In the genomic region with DNA sequence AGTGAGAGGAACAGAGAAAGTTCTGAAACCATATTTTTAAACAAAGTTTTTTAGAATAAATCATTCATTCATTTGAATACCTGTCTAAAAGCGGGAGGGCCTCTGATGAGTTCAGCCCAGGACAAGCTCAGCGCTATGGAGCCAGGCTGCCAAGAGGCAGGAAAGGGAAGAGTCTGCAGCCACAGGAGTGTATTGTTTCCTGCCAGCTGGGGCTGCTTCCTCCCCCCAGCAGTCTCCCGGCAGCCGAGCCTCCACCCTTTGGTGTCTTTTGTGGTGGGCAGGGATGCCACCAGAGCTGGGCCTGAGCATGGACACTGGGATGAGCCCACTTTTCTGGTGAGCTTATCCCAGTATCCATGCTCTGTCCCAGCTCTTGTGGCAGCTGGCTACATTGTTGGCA, we compare ENCODE assay signal across 17 cellular contexts.
"Had no signal": no experiment of that assay in that cellular context is flagged by ENCODE, and none has a peak within 500 bp of the region (broad histone marks: within the 10 kb centered on the region; RNA-seq: fewer than 3 reads in every experiment).

No MANE protein-coding gene starts in this region.

- H3K9me3 Mint-ChIP-seq: activated naive CD4-positive, alpha-beta T cell treated with anti-CD3 and anti-CD28 coated beads, Interleukin-2, amount 50 U/mL, for 24 hours; immature natural killer cell had no signal

- H3K27ac Mint-ChIP-seq: activated CD4-positive, alpha-beta T cell treated with anti-CD3 and anti-CD28 coated beads, Interleukin-2, amount 10 ng/mL, durations not matched to agents 7 days and 5 days; activated naive CD4-positive, alpha-beta T cell treated with anti-CD3 and anti-CD28 coated beads, Interleukin-2, amount 50 U/mL, for 24 hours; endodermal cell; immature natural killer cell; T-helper 1 cell treated with Interleukin-12 subunit alpha and Interleukin-12 subunit beta and Interleukin-4 antibody, amounts not matched to agents 30 μg/mL and 1 μg/mL, for 36 hours had no signal

- H3K9me3 ChIP-seq: ovary, thoracic aorta had no signal

- H3K4me3 ChIP-seq: ovary, stomach, thoracic aorta had no signal

- H3K36me3 ChIP-seq: ovary, stomach, thoracic aorta had no signal

- H3K27me3 ChIP-seq: ovary, stomach had no signal

- ATAC-seq: esophagus mucosa, left colon had no signal

- H3K36me3 Mint-ChIP-seq: activated naive CD4-positive, alpha-beta T cell treated with anti-CD3 and anti-CD28 coated beads, Interleukin-2, amount 50 U/mL, for 24 hours; brain; immature natural killer cell had no signal

- H3K27ac ChIP-seq: ovary, stomach, thoracic aorta had no signal

- DNase-seq: activated CD4-positive, alpha-beta T cell treated with anti-CD3 and anti-CD28 coated beads, Interleukin-2, amount 10 ng/mL, durations not matched to agents 7 days and 5 days; activated CD4-positive, CD25-positive, alpha-beta regulatory T cell; activated effector memory CD4-positive, alpha-beta T cell treated with Interleukin-2 at 50 U/mL for 16 hours; amygdala; endodermal cell; glutamatergic neuron; immature natural killer cell; left colon; mesenchymal stem cell; ovary; stimulated activated CD4-positive, alpha-beta T cell treated with anti-CD3 and anti-CD28 coated beads, Interleukin-4, amount 100 ng/mL, for 24 hours; stomach had no signal
